ENCODE assay signal across 10 cellular contexts in genomic region chr16:89395150-89396142, GRCh38.
DNase-seq lines count a peak whose midpoint lies in the region; ATAC-seq and TF ChIP-seq lines count a peak whose summit lies in the region.
"Had no signal": no experiment of that assay in that cellular context is flagged by ENCODE, and none has a peak within 500 bp of the region (broad histone marks: within the 10 kb centered on the region; RNA-seq: fewer than 3 reads in every experiment).

No MANE protein-coding gene starts in this region.

- WGBS in adrenal gland, 4 donors = 34 to 43% (median 38%) methylated on average over 22 to 28 of the region's 28 CpGs
- WGBS in heart left ventricle, 4 donors = 20 to 37% (median 23%) methylated on average over 23 to 28 of the region's 28 CpGs

- in situ Hi-C loops in GM13976 (cut with MboI; ENCODE audit: low sequenced_read_pairs, unreplicated experiment) = no loop called here

- H3K4me3 ChIP-seq in adrenal gland (no peak overlapping the region), heart left ventricle (peak overlapping the region in 3 of 12 donors; percentile 0 to 30 (median 9))

- peaks cover 3% of the 10 kb centered on the region for H3K36me3 Mint-ChIP-seq in T-helper 2 cell treated with Interferon-gamma antibody and Interleukin-4, amounts not matched to agents 5 μg/mL and 100 μg/mL, for 36 hours (ENCODE audit: low read depth)

- peaks cover 19 to 38% of the 10 kb centered on the region in 2 donors for H3K4me1 ChIP-seq in adrenal gland (replicated peaks in 1 of 2)
- H3K4me1 ChIP-seq in heart left ventricle = peaks cover 15 to 72% (median 41%) of the 10 kb centered on the region in 12 donors

- H3K9me3 ChIP-seq in adrenal gland (replicated peaks in 1 of 3) = no peaks in the 10 kb centered on the region
- H3K9me3 ChIP-seq in heart left ventricle = no peaks in the 10 kb centered on the region

- H3K27ac ChIP-seq in adrenal gland (peak overlapping the region; percentile 4 to 93 (median 70)), heart left ventricle (peak overlapping the region in 10 of 12 donors; percentile 32 to 83 (median 60))

- peak; percentile 12 for DNase-seq in NCI-H1092 treated with DMSO at 0.1 percent for 48 hours (lab: John Stamatoyannopoulos, UW)
- no peak for DNase-seq in NCI-H1092 (lab: John Stamatoyannopoulos, UW)
- DNase-seq in adrenal gland = peak; percentile 93 to 98 (median 98)
- peak; percentile 85 to 95 (median 91) for DNase-seq in heart left ventricle
- peak; percentile 98 for DNase-seq in renal cortical epithelial cell (ENCODE audit: low read depth)
- DNase-seq in T-helper 2 cell treated with Interferon-gamma antibody and Interleukin-4, amounts not matched to agents 5 μg/mL and 100 μg/mL, for 36 hours (ENCODE audit: low spot score) = no peak
- no peak for DNase-seq in GM13976 (ENCODE audit: low spot score)
- DNase-seq in stimulated activated naive CD4-positive, alpha-beta T cell (lab: John Stamatoyannopoulos, UW) = no peak

- H3K27me3 ChIP-seq in adrenal gland (no peaks in the 10 kb centered on the region), heart left ventricle (no peaks in the 10 kb centered on the region)

- H3K4me3 Mint-ChIP-seq in T-helper 2 cell treated with Interferon-gamma antibody and Interleukin-4, amounts not matched to agents 5 μg/mL and 100 μg/mL, for 36 hours = no peak overlapping the region
- H3K4me3 Mint-ChIP-seq: B cell; T-helper 1 cell treated with Interleukin-12 subunit alpha and Interleukin-12 subunit beta and Interleukin-4 antibody, amounts not matched to agents 30 μg/mL and 1 μg/mL, for 36 hours had no signal

- ATAC-seq in heart left ventricle = peak; percentile 92 to 95 (median 94)

- H3K9me3 Mint-ChIP-seq in T-helper 2 cell treated with Interferon-gamma antibody and Interleukin-4, amounts not matched to agents 5 μg/mL and 100 μg/mL, for 36 hours = no peaks in the 10 kb centered on the region
- H3K9me3 Mint-ChIP-seq: T-helper 1 cell treated with Interleukin-12 subunit alpha and Interleukin-12 subunit beta and Interleukin-4 antibody, amounts not matched to agents 30 μg/mL and 1 μg/mL, for 36 hours had no signal

- TF ChIP-seq CTCF in adrenal gland (IDR thresholded peaks at IDR 0.05) (no peak), heart left ventricle (IDR thresholded peaks at IDR 0.05) (no peak), GM13976 (IDR thresholded peaks at IDR 0.05; ENCODE audit: borderline replicate concordance, control extremely low read depth, extremely low read depth, insufficient read depth, missing control alignments) (no peak)

- TF ChIP-seq POLR2A in adrenal gland (IDR thresholded peaks at IDR 0.05) = peak in 1 of 2 donors; percentile 63
- no peak for TF ChIP-seq POLR2A in heart left ventricle (IDR thresholded peaks at IDR 0.05)

- H3K27me3 Mint-ChIP-seq in T-helper 2 cell treated with Interferon-gamma antibody and Interleukin-4, amounts not matched to agents 5 μg/mL and 100 μg/mL, for 36 hours (ENCODE audit: low read depth) = no peaks in the 10 kb centered on the region
- H3K27me3 Mint-ChIP-seq: B cell had no signal

- H3K4me1 Mint-ChIP-seq in T-helper 2 cell treated with Interferon-gamma antibody and Interleukin-4, amounts not matched to agents 5 μg/mL and 100 μg/mL, for 36 hours (ENCODE audit: low read depth) = peaks cover 16% of the 10 kb centered on the region

- intact Hi-C loops in adrenal gland (cut with DNase I) (no loop called here), heart left ventricle (cut with DNase I) (loop anchor here in 1 of 10 donors (5.0 kb wide), 1 partner anchor 47 kb away; no protein-coding TSS in a partner anchor)

- H3K36me3 ChIP-seq in adrenal gland (replicated peaks in 1 of 2) = no peaks in the 10 kb centered on the region
- peaks cover 0 to 9% (median 0%) of the 10 kb centered on the region in 9 donors for H3K36me3 ChIP-seq in heart left ventricle

- H3K27ac Mint-ChIP-seq in T-helper 2 cell treated with Interferon-gamma antibody and Interleukin-4, amounts not matched to agents 5 μg/mL and 100 μg/mL, for 36 hours = no peak overlapping the region
- H3K27ac Mint-ChIP-seq: B cell; T-helper 1 cell treated with Interleukin-12 subunit alpha and Interleukin-12 subunit beta and Interleukin-4 antibody, amounts not matched to agents 30 μg/mL and 1 μg/mL, for 36 hours had no signal

Comparison
In these comparisons a context has a peak if more than half of its experiments do, and no peak if none do; other contexts are left out.
1. DNase-seq: peak in NCI-H1092 treated with DMSO at 0.1 percent for 48 hours (single experiment), adrenal gland (7 of 7), heart left ventricle (5 of 5) and renal cortical epithelial cell (single experiment); none in NCI-H1092 (single experiment), T-helper 2 cell treated with Interferon-gamma antibody and Interleukin-4, amounts not matched to agents 5 μg/mL and 100 μg/mL, for 36 hours (single experiment), GM13976 (single experiment) and stimulated activated naive CD4-positive, alpha-beta T cell (0 of 6).